ENCODE assay signal across 7 cellular contexts in genomic region chr3:19522305-19522704, GRCh38.
"Had no signal": no experiment of that assay in that cellular context is flagged by ENCODE, and none has a peak within 500 bp of the region (broad histone marks: within the 10 kb centered on the region; RNA-seq: fewer than 3 reads in every experiment).

No MANE protein-coding gene starts in this region.

- H3K4me3 ChIP-seq: GM12878 had no signal

- FAIRE-seq: GM12878, GM12891, GM12892, GM18507, GM19239 had no signal

- ATAC-seq: GM12878 had no signal

- DNase-seq: GDM1, GF-D8 had no signal
